In the genomic region with DNA sequence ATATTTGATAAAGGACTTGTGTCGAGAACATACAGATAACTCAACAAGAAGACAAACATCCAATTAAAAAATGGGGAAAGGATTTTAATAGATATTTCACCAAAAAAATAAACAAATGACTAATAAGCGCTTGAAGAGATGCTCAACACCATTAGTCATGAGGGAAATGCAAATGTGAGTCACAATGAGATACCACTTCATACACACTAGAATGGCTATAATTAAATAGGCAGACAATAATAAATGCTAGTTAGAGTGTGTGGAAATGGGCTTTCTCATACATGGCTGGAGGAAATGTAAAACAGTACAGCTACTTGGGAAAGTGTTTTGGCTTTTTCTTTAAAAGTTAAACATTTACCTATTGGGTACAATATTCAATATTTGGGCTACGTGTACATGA, we compare ENCODE assay signal across 1 cellular context.
TF ChIP-seq lines count a peak whose summit lies in the region.

No MANE protein-coding gene starts in this region.

TF ChIP-seq in K562, 482 proteins besides CTCF, POLR2A, EP300 and RAD21:
- TF ChIP-seq ZFP1 (CRISPR knock-in tag; IDR thresholded peaks at IDR 0.05) = no peak
- TF ChIP-seq, protein P1, sequence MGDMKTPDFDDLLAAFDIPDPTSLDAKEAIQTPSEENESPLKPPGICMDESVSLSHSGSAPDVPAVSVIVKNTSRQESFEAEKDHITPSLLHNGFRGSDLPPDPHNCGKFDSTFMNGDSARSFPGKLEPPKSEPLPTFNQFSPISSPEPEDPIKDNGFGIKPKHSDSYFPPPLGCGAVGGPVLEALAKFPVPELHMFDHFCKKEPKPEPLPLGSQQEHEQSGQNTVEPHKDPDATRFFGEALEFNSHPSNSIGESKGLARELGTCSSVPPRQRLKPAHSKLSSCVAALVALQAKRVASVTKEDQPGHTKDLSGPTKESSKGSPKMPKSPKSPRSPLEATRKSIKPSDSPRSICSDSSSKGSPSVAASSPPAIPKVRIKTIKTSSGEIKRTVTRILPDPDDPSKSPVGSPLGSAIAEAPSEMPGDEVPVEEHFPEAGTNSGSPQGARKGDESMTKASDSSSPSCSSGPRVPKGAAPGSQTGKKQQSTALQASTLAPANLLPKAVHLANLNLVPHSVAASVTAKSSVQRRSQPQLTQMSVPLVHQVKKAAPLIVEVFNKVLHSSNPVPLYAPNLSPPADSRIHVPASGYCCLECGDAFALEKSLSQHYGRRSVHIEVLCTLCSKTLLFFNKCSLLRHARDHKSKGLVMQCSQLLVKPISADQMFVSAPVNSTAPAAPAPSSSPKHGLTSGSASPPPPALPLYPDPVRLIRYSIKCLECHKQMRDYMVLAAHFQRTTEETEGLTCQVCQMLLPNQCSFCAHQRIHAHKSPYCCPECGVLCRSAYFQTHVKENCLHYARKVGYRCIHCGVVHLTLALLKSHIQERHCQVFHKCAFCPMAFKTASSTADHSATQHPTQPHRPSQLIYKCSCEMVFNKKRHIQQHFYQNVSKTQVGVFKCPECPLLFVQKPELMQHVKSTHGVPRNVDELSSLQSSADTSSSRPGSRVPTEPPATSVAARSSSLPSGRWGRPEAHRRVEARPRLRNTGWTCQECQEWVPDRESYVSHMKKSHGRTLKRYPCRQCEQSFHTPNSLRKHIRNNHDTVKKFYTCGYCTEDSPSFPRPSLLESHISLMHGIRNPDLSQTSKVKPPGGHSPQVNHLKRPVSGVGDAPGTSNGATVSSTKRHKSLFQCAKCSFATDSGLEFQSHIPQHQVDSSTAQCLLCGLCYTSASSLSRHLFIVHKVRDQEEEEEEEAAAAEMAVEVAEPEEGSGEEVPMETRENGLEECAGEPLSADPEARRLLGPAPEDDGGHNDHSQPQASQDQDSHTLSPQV (IDR thresholded peaks at IDR 0.05) = peak; percentile 1; the same call in 1 of the 2 replicates
- TF ChIP-seq TBL1XR1 (IDR thresholded peaks at IDR 0.05; ENCODE audit: low read length in 2 of 2) = no peak
- TF ChIP-seq JUND (IDR thresholded peaks at IDR 0.05; ENCODE audit: borderline replicate concordance, low read depth, low read length) = peak; percentile 23; the same call in 1 of the 2 replicates
- no peak for TF ChIP-seq JUND (tag; IDR thresholded peaks at IDR 0.05; ENCODE audit: borderline replicate concordance, low read depth, low read length)
- TF ChIP-seq FOSL1 (tag; conservative IDR thresholded peaks at IDR 0.05) = peak; percentile 90
